In the genomic region with DNA sequence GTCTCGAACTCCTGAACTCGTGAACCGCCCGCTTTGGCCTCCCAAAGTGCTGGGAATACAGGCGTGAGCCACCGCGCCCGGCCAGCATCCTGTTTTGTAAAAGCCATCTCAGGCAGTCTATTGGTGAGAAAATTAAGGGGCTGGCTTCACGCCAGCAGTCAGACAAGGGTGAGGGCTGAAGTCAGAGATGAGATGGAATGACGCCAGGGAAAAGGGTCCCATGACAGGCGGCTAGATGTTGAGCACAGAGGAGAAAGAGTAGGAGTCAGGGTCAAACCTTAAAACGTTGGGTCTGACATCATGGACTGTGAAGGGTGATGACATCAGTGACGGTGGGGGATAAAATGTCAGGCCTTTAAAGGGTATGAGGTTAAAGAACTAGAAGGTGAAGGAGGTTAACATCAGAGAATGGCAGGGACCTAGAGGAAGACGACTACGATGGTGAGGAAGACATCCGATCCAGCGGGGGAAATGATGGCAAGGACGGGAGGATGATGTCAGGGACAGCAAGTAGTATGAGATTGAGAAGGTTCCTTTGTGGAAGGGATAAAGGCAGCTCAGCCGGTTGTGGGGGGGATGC, we compare ENCODE assay signal across 8 cellular contexts. TPM values are rescaled to one million over a fixed set of nuclear protein-coding genes. Genes with fewer than 3 reads are reported as not detected.
A peak's percentile ranks its signal among the peaks of the same experiment; 100 is the strongest.
DNase-seq lines count a peak whose midpoint lies in the region; ATAC-seq and TF ChIP-seq lines count a peak whose summit lies in the region.

No MANE protein-coding gene starts in this region.

- H3K4me1 Mint-ChIP-seq in natural killer cell treated with Interleukin-12 subunit alpha and Interleukin-12 subunit beta and Interleukin-15 and Interleukin-18, amount 100 ng/mL, for 72 hours (ENCODE audit: low read depth in 2 of 2) = peaks cover 22 to 35% of the 10 kb centered on the region in 2 donors

- no peaks in the 10 kb centered on the region for H3F3A ChIP-seq in Loucy (ENCODE audit: low read depth)

- H3K4me3 Mint-ChIP-seq in natural killer cell treated with Interleukin-12 subunit alpha and Interleukin-12 subunit beta and Interleukin-15 and Interleukin-18, amount 100 ng/mL, for 72 hours = peak overlapping the region; percentile 95

- H3K27me3 ChIP-seq in GM06990 (replicated peaks; ENCODE audit: control insufficient read depth, insufficient read depth, low read length) = no peaks in the 10 kb centered on the region
- no peaks in the 10 kb centered on the region for H3K27me3 ChIP-seq in Loucy (ENCODE audit: insufficient read depth, low read length, poor library complexity, severe bottlenecking)

- no peaks in the 10 kb centered on the region for H3K9me2 ChIP-seq in Loucy (replicated peaks; ENCODE audit: low read depth, low read length)

- no peak for TF ChIP-seq CTCF in GM06990 (IDR thresholded peaks at IDR 0.05; ENCODE audit: insufficient read depth, low read length, poor library complexity, severe bottlenecking)
- TF ChIP-seq CTCF in Loucy (conservative IDR thresholded peaks at IDR 0.05; ENCODE audit: low read length) = no peak
- no peak for TF ChIP-seq CTCF in epithelial cell of proximal tubule (conservative IDR thresholded peaks at IDR 0.05; ENCODE audit: low read depth, low read length)

- H3K79me2 ChIP-seq in Loucy (ENCODE audit: insufficient read depth, low read length) = peaks cover 34% of the 10 kb centered on the region

- no peaks in the 10 kb centered on the region for H3K9me3 Mint-ChIP-seq in natural killer cell treated with Interleukin-12 subunit alpha and Interleukin-12 subunit beta and Interleukin-15 and Interleukin-18, amount 100 ng/mL, for 72 hours

- H3K4me2 ChIP-seq in Loucy (ENCODE audit: low read depth, low read length, poor library complexity, severe bottlenecking) = peak overlapping the region; percentile 85

- H3K4me1 ChIP-seq in Loucy (ENCODE audit: insufficient read depth, low read length, poor library complexity, severe bottlenecking) = peaks cover 7% of the 10 kb centered on the region

- H3K27ac Mint-ChIP-seq in natural killer cell treated with Interleukin-12 subunit alpha and Interleukin-12 subunit beta and Interleukin-15 and Interleukin-18, amount 100 ng/mL, for 72 hours = peak overlapping the region; percentile 99 to 100

- H3K9me3 ChIP-seq in Loucy (ENCODE audit: insufficient read depth, low read depth, low read length) = no peaks in the 10 kb centered on the region

- H3K9ac ChIP-seq in Loucy (ENCODE audit: low read depth, low read length, poor library complexity, severe bottlenecking) = peak overlapping the region; percentile 94

- peaks cover 21% of the 10 kb centered on the region for H3K36me3 Mint-ChIP-seq in natural killer cell treated with Interleukin-12 subunit alpha and Interleukin-12 subunit beta and Interleukin-15 and Interleukin-18, amount 100 ng/mL, for 72 hours

- peaks cover 26% of the 10 kb centered on the region for H4K20me1 ChIP-seq in Loucy (ENCODE audit: insufficient read depth, low read length, poor library complexity, severe bottlenecking)

- DNase-seq in GM06990 (ENCODE audit: extremely low read depth, insufficient read length) (no peak), epithelial cell of proximal tubule (ENCODE audit: low read depth) (no peak), HT-29 (ENCODE audit: low spot score) (no peak), HCEC 1CT (no peak)
- DNase-seq in activated CD4-positive, alpha-beta T cell treated with anti-CD3 and anti-CD28 coated beads for 48 hours = peak; percentile 24
- no peak for DNase-seq in natural killer cell treated with Interleukin-12 subunit alpha and Interleukin-12 subunit beta and Interleukin-15 and Interleukin-18, amount 100 ng/mL, for 72 hours (ENCODE audit: low spot score)

- peak overlapping the region; percentile 43 for H3K4me3 ChIP-seq in GM06990 (replicated peaks; ENCODE audit: low read depth, low read length)
- H3K4me3 ChIP-seq in Loucy (ENCODE audit: low read length, poor library complexity, severe bottlenecking) = peak overlapping the region; percentile 99
- peak overlapping the region; percentile 74 for H3K4me3 ChIP-seq in epithelial cell of proximal tubule (ENCODE audit: low read depth, low read length)

- ATAC-seq in natural killer cell treated with Interleukin-12 subunit alpha and Interleukin-12 subunit beta and Interleukin-15 and Interleukin-18, amount 100 ng/mL, for 72 hours = peak in 1 of 2 donors; percentile 4
- no peak for ATAC-seq in GM18517 (IDR thresholded peaks at IDR 0.05; ENCODE audit: unreplicated experiment)

- H3K36me3 ChIP-seq in GM06990 (ENCODE audit: control insufficient read depth, insufficient read depth, low read length) (peaks cover 13% of the 10 kb centered on the region), Loucy (ENCODE audit: insufficient read depth, low read length) (peaks cover 32% of the 10 kb centered on the region; the same call in 1 of the 2 replicates)

- H3K27me3 Mint-ChIP-seq in natural killer cell treated with Interleukin-12 subunit alpha and Interleukin-12 subunit beta and Interleukin-15 and Interleukin-18, amount 100 ng/mL, for 72 hours = no peaks in the 10 kb centered on the region

- H2AFZ ChIP-seq in Loucy (ENCODE audit: low read length) = peak overlapping the region; percentile 75

RNA-seq across cellular contexts. Expression of a gene that starts 0.5 kb away (rescaled TPM):
- 179 and 221 TPM in 2 replicates for total RNA-seq in epithelial cell of proximal tubule
- total RNA-seq in natural killer cell treated with Interleukin-12 subunit alpha and Interleukin-12 subunit beta and Interleukin-15 and Interleukin-18, amount 100 ng/mL, for 72 hours = 100 to 1,000 TPM; 329 to 362 TPM
- 134 and 135 TPM in 2 replicates for total RNA-seq in HT-29 (2014; rRNA removed; shearing (Covaris generic))

RNA-seq across cellular contexts. Expression of a gene that starts 23.5 kb away (rescaled TPM):
- 64.9 and 82.8 TPM in 2 replicates for total RNA-seq in epithelial cell of proximal tubule
- total RNA-seq in natural killer cell treated with Interleukin-12 subunit alpha and Interleukin-12 subunit beta and Interleukin-15 and Interleukin-18, amount 100 ng/mL, for 72 hours = 10 to 100 TPM; 39.7 to 64.7 TPM
- total RNA-seq in HT-29 (2014; rRNA removed; shearing (Covaris generic)) = 120 and 165 TPM in 2 replicates

RNA-seq across cellular contexts. Expression of a gene that starts 34.3 kb away (rescaled TPM):
- 7.4 and 10.7 TPM in 2 replicates for total RNA-seq in epithelial cell of proximal tubule
- total RNA-seq in natural killer cell treated with Interleukin-12 subunit alpha and Interleukin-12 subunit beta and Interleukin-15 and Interleukin-18, amount 100 ng/mL, for 72 hours = 10 to 100 TPM; 31.8 to 37.0 TPM
- 5.6 and 10.5 TPM in 2 replicates for total RNA-seq in HT-29 (2014; rRNA removed; shearing (Covaris generic))

RNA-seq across cellular contexts. Expression of a gene that starts 52.2 kb away (rescaled TPM):
- 93.7 and 190 TPM in 2 replicates for total RNA-seq in epithelial cell of proximal tubule
- 100 to 1,000 TPM; 380 to 399 TPM for total RNA-seq in natural killer cell treated with Interleukin-12 subunit alpha and Interleukin-12 subunit beta and Interleukin-15 and Interleukin-18, amount 100 ng/mL, for 72 hours
- total RNA-seq in HT-29 (2014; rRNA removed; shearing (Covaris generic)) = 285 and 311 TPM in 2 replicates

Comparison
In these comparisons a context has a peak if more than half of its experiments do, and no peak if none do; other contexts are left out.
1. H3K4me3 ChIP-seq: peak in every context shown above with its lines; median percentile 99 in Loucy; 74 in epithelial cell of proximal tubule; 43 in GM06990.